ENCODE assay signal across 8 cellular contexts in the genomic region with DNA sequence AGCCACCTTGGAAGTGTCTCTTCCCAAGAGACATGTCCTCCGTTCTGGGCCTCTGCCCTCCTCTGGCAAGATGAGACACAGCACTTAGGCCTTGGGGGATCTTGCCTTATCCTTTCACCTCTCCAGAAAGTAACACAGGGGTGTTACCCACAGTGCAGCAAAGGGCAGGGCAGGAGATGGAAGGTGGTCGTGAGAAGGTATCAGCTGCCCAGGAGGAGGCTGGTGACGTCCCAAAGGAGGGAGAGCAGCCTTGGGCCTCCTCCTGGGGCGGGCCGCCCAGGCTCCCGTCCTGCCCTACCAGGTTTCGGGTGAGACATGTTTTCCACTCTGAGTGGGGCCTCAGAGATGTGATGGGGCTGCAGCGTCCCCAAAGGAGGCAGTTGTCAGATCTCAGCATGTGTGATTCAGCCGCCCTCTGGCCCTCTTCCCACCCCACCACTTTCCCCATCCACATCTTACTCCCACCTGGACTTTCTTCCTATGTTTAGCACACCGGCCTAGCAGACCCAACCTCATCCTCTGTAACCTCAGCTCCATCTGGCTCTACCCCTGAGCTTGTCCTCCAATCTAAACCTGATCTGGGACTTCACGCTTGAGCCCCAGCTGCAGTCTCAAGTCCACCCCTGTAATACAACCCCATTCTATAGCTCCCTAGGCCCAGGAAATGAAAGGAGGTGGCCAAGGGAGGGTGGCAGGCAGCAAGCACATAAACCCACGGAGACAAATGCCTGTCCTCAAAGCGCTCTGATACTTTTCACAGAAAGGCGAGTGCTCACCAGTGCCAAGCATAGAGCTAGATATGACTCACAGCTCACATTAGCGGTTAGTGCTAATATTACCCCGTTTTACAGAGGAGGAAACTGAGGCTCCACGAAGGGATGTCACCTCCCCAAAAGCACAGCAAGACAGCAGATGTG. TPM values are rescaled to one million over a fixed set of nuclear protein-coding genes. Genes with fewer than 3 reads are reported as not detected.
DNase-seq lines count a peak whose midpoint lies in the region; ATAC-seq, FAIRE-seq and TF ChIP-seq lines count a peak whose summit lies in the region.

No MANE protein-coding gene starts in this region.

- ATAC-seq in GM18519 (IDR thresholded peaks at IDR 0.05; ENCODE audit: low FRiP score, unreplicated experiment) (no peak), GM18870 (IDR thresholded peaks at IDR 0.05; ENCODE audit: unreplicated experiment) (no peak)

- no peak for TF ChIP-seq EP300 in tibial nerve (IDR thresholded peaks at IDR 0.05)

- H3K36me3 ChIP-seq in colonic mucosa (no peaks in the 10 kb centered on the region), tibial nerve (no peaks in the 10 kb centered on the region)

- H3K27ac ChIP-seq in colonic mucosa = no peak overlapping the region
- peak overlapping the region in 1 of 4 donors; percentile 74 for H3K27ac ChIP-seq in tibial nerve

- H3K4me1 ChIP-seq in colonic mucosa = no peaks in the 10 kb centered on the region
- H3K4me1 ChIP-seq in tibial nerve = peaks cover 0 to 26% (median 5%) of the 10 kb centered on the region in 4 donors

- intact Hi-C loops in colonic mucosa (cut with DNase I) = no loop called here

- DNase-seq in GM19239 (ENCODE audit: insufficient read length, low spot score) = peak; percentile 36
- peak; percentile 59 to 71 for DNase-seq in activated CD4-positive, alpha-beta T cell treated with anti-CD3 and anti-CD28 coated beads for 24 hours (ENCODE audit: low read depth in 2 of 2)
- DNase-seq in colonic mucosa = no peak
- DNase-seq in stimulated activated CD8-positive, alpha-beta memory T cell treated with anti-CD3 and anti-CD28 coated beads, Interleukin-4, amount 100 ng/mL, for 24 hours (ENCODE audit: low read depth) = peak; percentile 57
- no peak for DNase-seq in NCI-H2171 treated with DMSO at 0.1 percent for 48 hours (lab: John Stamatoyannopoulos, UW)
- DNase-seq in tibial nerve (ENCODE audit: low spot score in 2 of 2) = no peak

- H3K27me3 ChIP-seq in colonic mucosa = no peaks in the 10 kb centered on the region
- peaks cover 0 to 13% of the 10 kb centered on the region in 2 donors for H3K27me3 ChIP-seq in tibial nerve

- H3K4me3 ChIP-seq in colonic mucosa (no peak overlapping the region), tibial nerve (no peak overlapping the region)

- 74 to 76% methylated on average over 17 of the region's 17 CpGs for WGBS in tibial nerve, 2 donors

- peak; percentile 94 for FAIRE-seq in GM19239 (lab: Jason Lieb, UNC)

- TF ChIP-seq CTCF in colonic mucosa (IDR thresholded peaks at IDR 0.05) (no peak), tibial nerve (IDR thresholded peaks at IDR 0.05) (no peak)

- H3K9me3 ChIP-seq in colonic mucosa (no peaks in the 10 kb centered on the region), tibial nerve (no peaks in the 10 kb centered on the region)

- H3K9ac ChIP-seq in colonic mucosa (ENCODE audit: low read depth in 2 of 2, low read length in 2 of 2) = peak overlapping the region; percentile 12

- no peak for TF ChIP-seq POLR2A in tibial nerve (IDR thresholded peaks at IDR 0.05)

RNA-seq across cellular contexts. Expression of a gene that starts 9.3 kb away (rescaled TPM):
- 1 to 10 TPM; 2.1 to 4.0 TPM for total RNA-seq in colonic mucosa
- total RNA-seq in tibial nerve = 1 to 10 TPM in 1 of 4 donors, under 1 TPM in 3; 0.21 to 6.0 (median 0.51) TPM

RNA-seq across cellular contexts. Expression of a gene that starts 47.0 kb away (rescaled TPM):
- total RNA-seq in colonic mucosa = 10 to 100 TPM; 14.7 to 15.9 TPM
- total RNA-seq in tibial nerve = 10 to 100 TPM; 14.3 to 22.2 (median 17.5) TPM

RNA-seq across cellular contexts. Expression of a gene that starts 52.9 kb away (rescaled TPM):
- total RNA-seq in colonic mucosa = 1 to 10 TPM in 1 of 2 donors, under 1 TPM in 1; 0.62 to 2.3 TPM
- 10 to 100 TPM in 1 of 4 donors, 1 to 10 TPM in 3; 2.4 to 12.0 (median 3.2) TPM for total RNA-seq in tibial nerve

Comparison
In these comparisons a context has a peak if more than half of its experiments do, and no peak if none do; other contexts are left out.
1. DNase-seq: peak in GM19239 (single experiment), activated CD4-positive, alpha-beta T cell treated with anti-CD3 and anti-CD28 coated beads for 24 hours (2 of 2) and stimulated activated CD8-positive, alpha-beta memory T cell treated with anti-CD3 and anti-CD28 coated beads, Interleukin-4, amount 100 ng/mL, for 24 hours (single experiment); none in colonic mucosa (single experiment), NCI-H2171 treated with DMSO at 0.1 percent for 48 hours (single experiment) and tibial nerve (0 of 2).